In the genomic region with DNA sequence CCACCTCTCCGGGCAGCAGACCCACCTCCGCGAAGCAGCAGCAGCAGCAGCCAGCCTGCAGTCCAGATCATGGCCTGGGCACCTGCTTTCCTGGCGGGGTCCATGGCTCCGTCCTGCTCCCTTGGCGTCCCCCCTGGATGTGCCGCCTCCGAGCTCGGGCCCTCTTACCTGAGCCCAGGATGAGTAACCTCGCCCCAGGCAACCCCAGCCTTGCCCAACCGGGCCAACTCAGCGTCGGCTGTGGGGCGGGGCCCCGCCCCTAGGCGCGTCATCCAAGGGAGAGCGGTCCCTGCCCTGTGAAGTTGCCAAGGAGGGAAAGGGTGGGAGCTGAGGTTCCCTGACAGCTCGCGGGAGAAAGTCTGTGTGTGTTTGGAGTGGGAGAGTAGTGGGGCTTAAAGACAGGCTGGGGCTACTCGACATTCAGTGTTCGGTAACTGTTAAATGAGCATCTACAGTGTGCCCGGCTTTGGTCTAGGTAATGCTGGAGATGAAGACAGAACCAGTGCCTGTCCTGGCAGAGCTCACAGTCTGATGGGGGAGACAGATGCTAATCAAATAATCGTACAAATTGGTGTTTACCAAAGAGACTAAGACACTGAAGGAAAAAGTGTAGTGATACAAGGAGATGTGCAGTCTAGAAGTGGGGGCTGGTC, we compare ENCODE assay signal across 7 cellular contexts. TPM values are rescaled to one million over a fixed set of nuclear protein-coding genes. Genes with fewer than 3 reads are reported as not detected.
A peak's percentile ranks its signal among the peaks of the same experiment; 100 is the strongest.
DNase-seq lines count a peak whose midpoint lies in the region; ATAC-seq, FAIRE-seq and TF ChIP-seq lines count a peak whose summit lies in the region.

A gene (minus strand): TSS at position 141 of the 653 bp plus-strand sequence. CDS start 37 bp downstream, at position 104.

- H3K9me2 ChIP-seq in hepatocyte (replicated peaks; ENCODE audit: insufficient read depth), result no peaks in the 10 kb centered on the region

- peaks cover 61% of the 10 kb centered on the region for H3K4me1 Mint-ChIP-seq in activated CD8-positive, alpha-beta T cell treated with anti-CD3 and anti-CD28 coated beads, Interleukin-2, amount 10 ng/mL, durations not matched to agents 7 days and 5 days (ENCODE audit: low read depth)
- peaks cover 18 to 41% of the 10 kb centered on the region in 2 donors for H3K4me1 Mint-ChIP-seq in stimulated activated naive B cell treated with anti-CD40 and anti-IgM and Interleukin-4, amounts not matched to agents 10 μg/mL and 1 μg/mL and 100 μg/mL, for 72 hours

- peak within 1 kb of the TSS; percentile 92 for H3K4me3 ChIP-seq in hepatocyte

- ATAC-seq in activated CD8-positive, alpha-beta T cell treated with anti-CD3 and anti-CD28 coated beads, Interleukin-2, amount 10 ng/mL, durations not matched to agents 7 days and 5 days, result no peak
- no peak for ATAC-seq in stimulated activated naive B cell treated with anti-CD40 and anti-IgM and Interleukin-4, amounts not matched to agents 10 μg/mL and 1 μg/mL and 100 μg/mL, for 72 hours (replicated peaks)
- no peak for ATAC-seq in omental fat pad (ENCODE audit: low FRiP score)

- H3K79me2 ChIP-seq in hepatocyte, result no peaks in the 10 kb centered on the region

- CTCF ChIA-PET in activated CD8-positive, alpha-beta T cell treated with anti-CD3 and anti-CD28 coated beads, Interleukin-2, amount 10 ng/mL, durations not matched to agents 7 days and 5 days (lab: Charles Lee), result interaction anchor here (2.9 to 4.6 kb wide), 2 partner anchors 19 to 60 kb away, joined by 12 to 68 read pairs; no protein-coding TSS in a partner anchor

- no peaks in the 10 kb centered on the region for H3K27me3 ChIP-seq in hepatocyte

- DNase-seq in HPDE6-E6E7 (ENCODE audit: extremely low spot score) (peak; percentile 96), hepatocyte (ENCODE audit: low spot score) (peak; percentile 58), RPMI8226 (no peak), RCC 7860 (ENCODE audit: low spot score) (no peak), omental fat pad (ENCODE audit: low spot score) (no peak)
- no peak for DNase-seq in activated CD8-positive, alpha-beta T cell treated with anti-CD3 and anti-CD28 coated beads, Interleukin-2, amount 10 ng/mL, durations not matched to agents 7 days and 5 days
- DNase-seq in stimulated activated naive B cell treated with anti-CD40 and anti-IgM and Interleukin-4, amounts not matched to agents 10 μg/mL and 1 μg/mL and 100 μg/mL, for 72 hours, result no peak

- no peak for FAIRE-seq in RCC 7860 (lab: Jason Lieb, UNC)

- no peaks in the 10 kb centered on the region for H3K4me1 ChIP-seq in hepatocyte (ENCODE audit: insufficient read depth)

- H3K27ac Mint-ChIP-seq in activated CD8-positive, alpha-beta T cell treated with anti-CD3 and anti-CD28 coated beads, Interleukin-2, amount 10 ng/mL, durations not matched to agents 7 days and 5 days, result peak within 1 kb of the TSS; percentile 96
- no peak within 1 kb of the TSS for H3K27ac Mint-ChIP-seq in stimulated activated naive B cell treated with anti-CD40 and anti-IgM and Interleukin-4, amounts not matched to agents 10 μg/mL and 1 μg/mL and 100 μg/mL, for 72 hours

- POLR2A ChIA-PET in activated CD8-positive, alpha-beta T cell treated with anti-CD3 and anti-CD28 coated beads, Interleukin-2, amount 10 ng/mL, durations not matched to agents 7 days and 5 days (lab: Charles Lee), result no interaction called here

- no peaks in the 10 kb centered on the region for H3K27me3 Mint-ChIP-seq in activated CD8-positive, alpha-beta T cell treated with anti-CD3 and anti-CD28 coated beads, Interleukin-2, amount 10 ng/mL, durations not matched to agents 7 days and 5 days (ENCODE audit: low read depth)
- peaks cover 10 to 28% of the 10 kb centered on the region in 2 donors for H3K27me3 Mint-ChIP-seq in stimulated activated naive B cell treated with anti-CD40 and anti-IgM and Interleukin-4, amounts not matched to agents 10 μg/mL and 1 μg/mL and 100 μg/mL, for 72 hours

- peak within 1 kb of the TSS; percentile 56 for H3K27ac ChIP-seq in hepatocyte

- WGBS in hepatocyte (ENCODE audit: low lambda C conversion rate, missing lambda C conversion rate), result 41% methylated on average over 24 of the region's 24 CpGs

- no peak for TF ChIP-seq CTCF in hepatocyte (IDR thresholded peaks at IDR 0.05; ENCODE audit: poor library complexity)
- no peak for TF ChIP-seq CTCF in omental fat pad (IDR thresholded peaks at IDR 0.05)

- H3K36me3 ChIP-seq in hepatocyte (replicated peaks; ENCODE audit: insufficient read depth, low read depth), result no peaks in the 10 kb centered on the region

- H2AFZ ChIP-seq in hepatocyte, result peak within 1 kb of the TSS; percentile 94

- H4K20me1 ChIP-seq in hepatocyte (ENCODE audit: insufficient read depth, poor library complexity, severe bottlenecking), result no peaks in the 10 kb centered on the region

- no peaks in the 10 kb centered on the region for H3K9me3 ChIP-seq in hepatocyte (ENCODE audit: low read depth)

- peak within 1 kb of the TSS; percentile 84 for H3K4me2 ChIP-seq in hepatocyte

- H3K4me3 Mint-ChIP-seq in activated CD8-positive, alpha-beta T cell treated with anti-CD3 and anti-CD28 coated beads, Interleukin-2, amount 10 ng/mL, durations not matched to agents 7 days and 5 days, result peak within 1 kb of the TSS; percentile 85
- peak within 1 kb of the TSS; percentile 88 to 92 for H3K4me3 Mint-ChIP-seq in stimulated activated naive B cell treated with anti-CD40 and anti-IgM and Interleukin-4, amounts not matched to agents 10 μg/mL and 1 μg/mL and 100 μg/mL, for 72 hours

- no peaks in the 10 kb centered on the region for H3K36me3 Mint-ChIP-seq in activated CD8-positive, alpha-beta T cell treated with anti-CD3 and anti-CD28 coated beads, Interleukin-2, amount 10 ng/mL, durations not matched to agents 7 days and 5 days (ENCODE audit: low read depth)
- H3K36me3 Mint-ChIP-seq in stimulated activated naive B cell treated with anti-CD40 and anti-IgM and Interleukin-4, amounts not matched to agents 10 μg/mL and 1 μg/mL and 100 μg/mL, for 72 hours, result no peaks in the 10 kb centered on the region

- H3K9me3 Mint-ChIP-seq in activated CD8-positive, alpha-beta T cell treated with anti-CD3 and anti-CD28 coated beads, Interleukin-2, amount 10 ng/mL, durations not matched to agents 7 days and 5 days (ENCODE audit: insufficient read depth), result no peaks in the 10 kb centered on the region
- H3K9me3 Mint-ChIP-seq in stimulated activated naive B cell treated with anti-CD40 and anti-IgM and Interleukin-4, amounts not matched to agents 10 μg/mL and 1 μg/mL and 100 μg/mL, for 72 hours, result no peaks in the 10 kb centered on the region

RNA-seq across cellular contexts. Expression of the gene that starts here (rescaled TPM):
- 1 to 10 TPM in 1 of 2 experiments, under 1 TPM in 1; 0.68 to 1.1 TPM for total RNA-seq in activated CD8-positive, alpha-beta T cell treated with anti-CD3 and anti-CD28 coated beads, Interleukin-2, amount 10 ng/mL, durations not matched to agents 7 days and 5 days
- total RNA-seq in hepatocyte, result 4.6 and 4.8 TPM in 2 replicates
- 13.2 and 13.5 TPM in 2 replicates for polyA plus RNA-seq in hepatocyte
- 10 to 100 TPM in 1 of 4 donors, 1 to 10 TPM in 1, under 1 TPM in 1, not detected in 1; 0.47 to 26.4 (median 1.9) TPM for total RNA-seq in omental fat pad

Comparison
In these comparisons a context has a peak if more than half of its experiments do, and no peak if none do; other contexts are left out.
1. DNase-seq: peak in HPDE6-E6E7 (single experiment) and hepatocyte (single experiment); none in activated CD8-positive, alpha-beta T cell treated with anti-CD3 and anti-CD28 coated beads, Interleukin-2, amount 10 ng/mL, durations not matched to agents 7 days and 5 days (single experiment), stimulated activated naive B cell treated with anti-CD40 and anti-IgM and Interleukin-4, amounts not matched to agents 10 μg/mL and 1 μg/mL and 100 μg/mL, for 72 hours (single experiment), RPMI8226 (single experiment), RCC 7860 (single experiment) and omental fat pad (single experiment).